1 cellular context compared by ENCODE assay signal in the genomic region with DNA sequence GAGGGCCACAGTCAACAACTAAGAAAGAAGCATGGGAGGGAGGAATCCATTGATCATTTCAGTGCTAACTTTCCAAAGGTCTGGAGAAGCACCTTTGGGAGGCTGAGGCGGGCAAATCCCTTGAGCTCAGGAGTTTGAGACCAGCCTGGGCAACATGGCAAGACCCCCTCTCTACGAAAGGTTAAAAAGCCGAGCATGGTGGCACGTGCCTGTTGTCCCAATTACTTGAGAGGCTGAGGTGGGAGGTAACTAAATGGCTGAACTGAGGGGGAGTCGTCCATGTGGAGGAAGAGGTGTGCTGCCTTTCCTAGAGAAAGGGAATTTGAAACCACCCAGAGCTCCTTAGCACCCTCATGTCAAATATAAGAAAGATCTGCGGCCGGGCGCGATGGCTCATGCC.
TF ChIP-seq lines count a peak whose summit lies in the region.

No MANE protein-coding gene starts in this region.

TF ChIP-seq in WTC11, 78 proteins besides CTCF, POLR2A, EP300 and RAD21 (continued from another document):
- TF ChIP-seq, protein P1, sequence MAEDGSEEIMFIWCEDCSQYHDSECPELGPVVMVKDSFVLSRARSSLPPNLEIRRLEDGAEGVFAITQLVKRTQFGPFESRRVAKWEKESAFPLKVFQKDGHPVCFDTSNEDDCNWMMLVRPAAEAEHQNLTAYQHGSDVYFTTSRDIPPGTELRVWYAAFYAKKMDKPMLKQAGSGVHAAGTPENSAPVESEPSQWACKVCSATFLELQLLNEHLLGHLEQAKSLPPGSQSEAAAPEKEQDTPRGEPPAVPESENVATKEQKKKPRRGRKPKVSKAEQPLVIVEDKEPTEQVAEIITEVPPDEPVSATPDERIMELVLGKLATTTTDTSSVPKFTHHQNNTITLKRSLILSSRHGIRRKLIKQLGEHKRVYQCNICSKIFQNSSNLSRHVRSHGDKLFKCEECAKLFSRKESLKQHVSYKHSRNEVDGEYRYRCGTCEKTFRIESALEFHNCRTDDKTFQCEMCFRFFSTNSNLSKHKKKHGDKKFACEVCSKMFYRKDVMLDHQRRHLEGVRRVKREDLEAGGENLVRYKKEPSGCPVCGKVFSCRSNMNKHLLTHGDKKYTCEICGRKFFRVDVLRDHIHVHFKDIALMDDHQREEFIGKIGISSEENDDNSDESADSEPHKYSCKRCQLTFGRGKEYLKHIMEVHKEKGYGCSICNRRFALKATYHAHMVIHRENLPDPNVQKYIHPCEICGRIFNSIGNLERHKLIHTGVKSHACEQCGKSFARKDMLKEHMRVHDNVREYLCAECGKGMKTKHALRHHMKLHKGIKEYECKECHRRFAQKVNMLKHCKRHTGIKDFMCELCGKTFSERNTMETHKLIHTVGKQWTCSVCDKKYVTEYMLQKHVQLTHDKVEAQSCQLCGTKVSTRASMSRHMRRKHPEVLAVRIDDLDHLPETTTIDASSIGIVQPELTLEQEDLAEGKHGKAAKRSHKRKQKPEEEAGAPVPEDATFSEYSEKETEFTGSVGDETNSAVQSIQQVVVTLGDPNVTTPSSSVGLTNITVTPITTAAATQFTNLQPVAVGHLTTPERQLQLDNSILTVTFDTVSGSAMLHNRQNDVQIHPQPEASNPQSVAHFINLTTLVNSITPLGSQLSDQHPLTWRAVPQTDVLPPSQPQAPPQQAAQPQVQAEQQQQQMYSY (CRISPR knock-in tag; IDR thresholded peaks at IDR 0.05), result no peak
- TF ChIP-seq ZNF121 (CRISPR knock-in tag; IDR thresholded peaks at IDR 0.05) (peak; percentile 82), RORB (CRISPR knock-in tag; IDR thresholded peaks at IDR 0.05) (no peak), TEAD4 (CRISPR knock-in tag; IDR thresholded peaks at IDR 0.05) (no peak), ETV6 (CRISPR knock-in tag; IDR thresholded peaks at IDR 0.05) (no peak), ESRRA (CRISPR knock-in tag; IDR thresholded peaks at IDR 0.05; ENCODE audit: borderline replicate concordance) (no peak), ZNF423 (CRISPR knock-in tag; IDR thresholded peaks at IDR 0.05) (peak; percentile 8; the same call in 1 of the 2 replicates), NFE2L1 (CRISPR knock-in tag; IDR thresholded peaks at IDR 0.05) (no peak)
- TF ChIP-seq, protein P2, sequence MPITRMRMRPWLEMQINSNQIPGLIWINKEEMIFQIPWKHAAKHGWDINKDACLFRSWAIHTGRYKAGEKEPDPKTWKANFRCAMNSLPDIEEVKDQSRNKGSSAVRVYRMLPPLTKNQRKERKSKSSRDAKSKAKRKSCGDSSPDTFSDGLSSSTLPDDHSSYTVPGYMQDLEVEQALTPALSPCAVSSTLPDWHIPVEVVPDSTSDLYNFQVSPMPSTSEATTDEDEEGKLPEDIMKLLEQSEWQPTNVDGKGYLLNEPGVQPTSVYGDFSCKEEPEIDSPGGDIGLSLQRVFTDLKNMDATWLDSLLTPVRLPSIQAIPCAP (CRISPR knock-in tag; IDR thresholded peaks at IDR 0.05), result no peak
- TF ChIP-seq, protein P3, sequence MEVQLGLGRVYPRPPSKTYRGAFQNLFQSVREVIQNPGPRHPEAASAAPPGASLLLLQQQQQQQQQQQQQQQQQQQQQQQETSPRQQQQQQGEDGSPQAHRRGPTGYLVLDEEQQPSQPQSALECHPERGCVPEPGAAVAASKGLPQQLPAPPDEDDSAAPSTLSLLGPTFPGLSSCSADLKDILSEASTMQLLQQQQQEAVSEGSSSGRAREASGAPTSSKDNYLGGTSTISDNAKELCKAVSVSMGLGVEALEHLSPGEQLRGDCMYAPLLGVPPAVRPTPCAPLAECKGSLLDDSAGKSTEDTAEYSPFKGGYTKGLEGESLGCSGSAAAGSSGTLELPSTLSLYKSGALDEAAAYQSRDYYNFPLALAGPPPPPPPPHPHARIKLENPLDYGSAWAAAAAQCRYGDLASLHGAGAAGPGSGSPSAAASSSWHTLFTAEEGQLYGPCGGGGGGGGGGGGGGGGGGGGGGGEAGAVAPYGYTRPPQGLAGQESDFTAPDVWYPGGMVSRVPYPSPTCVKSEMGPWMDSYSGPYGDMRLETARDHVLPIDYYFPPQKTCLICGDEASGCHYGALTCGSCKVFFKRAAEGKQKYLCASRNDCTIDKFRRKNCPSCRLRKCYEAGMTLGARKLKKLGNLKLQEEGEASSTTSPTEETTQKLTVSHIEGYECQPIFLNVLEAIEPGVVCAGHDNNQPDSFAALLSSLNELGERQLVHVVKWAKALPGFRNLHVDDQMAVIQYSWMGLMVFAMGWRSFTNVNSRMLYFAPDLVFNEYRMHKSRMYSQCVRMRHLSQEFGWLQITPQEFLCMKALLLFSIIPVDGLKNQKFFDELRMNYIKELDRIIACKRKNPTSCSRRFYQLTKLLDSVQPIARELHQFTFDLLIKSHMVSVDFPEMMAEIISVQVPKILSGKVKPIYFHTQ (CRISPR knock-in tag; IDR thresholded peaks at IDR 0.05), result peak; percentile 85; the same call in 1 of the 2 replicates
- TF ChIP-seq, protein P4, sequence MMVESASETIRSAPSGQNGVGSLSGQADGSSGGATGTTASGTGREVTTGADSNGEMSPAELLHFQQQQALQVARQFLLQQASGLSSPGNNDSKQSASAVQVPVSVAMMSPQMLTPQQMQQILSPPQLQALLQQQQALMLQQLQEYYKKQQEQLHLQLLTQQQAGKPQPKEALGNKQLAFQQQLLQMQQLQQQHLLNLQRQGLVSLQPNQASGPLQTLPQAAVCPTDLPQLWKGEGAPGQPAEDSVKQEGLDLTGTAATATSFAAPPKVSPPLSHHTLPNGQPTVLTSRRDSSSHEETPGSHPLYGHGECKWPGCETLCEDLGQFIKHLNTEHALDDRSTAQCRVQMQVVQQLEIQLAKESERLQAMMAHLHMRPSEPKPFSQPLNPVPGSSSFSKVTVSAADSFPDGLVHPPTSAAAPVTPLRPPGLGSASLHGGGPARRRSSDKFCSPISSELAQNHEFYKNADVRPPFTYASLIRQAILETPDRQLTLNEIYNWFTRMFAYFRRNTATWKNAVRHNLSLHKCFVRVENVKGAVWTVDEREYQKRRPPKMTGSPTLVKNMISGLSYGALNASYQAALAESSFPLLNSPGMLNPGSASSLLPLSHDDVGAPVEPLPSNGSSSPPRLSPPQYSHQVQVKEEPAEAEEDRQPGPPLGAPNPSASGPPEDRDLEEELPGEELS (CRISPR knock-in tag; IDR thresholded peaks at IDR 0.05), result no peak
- TF ChIP-seq, protein P5, sequence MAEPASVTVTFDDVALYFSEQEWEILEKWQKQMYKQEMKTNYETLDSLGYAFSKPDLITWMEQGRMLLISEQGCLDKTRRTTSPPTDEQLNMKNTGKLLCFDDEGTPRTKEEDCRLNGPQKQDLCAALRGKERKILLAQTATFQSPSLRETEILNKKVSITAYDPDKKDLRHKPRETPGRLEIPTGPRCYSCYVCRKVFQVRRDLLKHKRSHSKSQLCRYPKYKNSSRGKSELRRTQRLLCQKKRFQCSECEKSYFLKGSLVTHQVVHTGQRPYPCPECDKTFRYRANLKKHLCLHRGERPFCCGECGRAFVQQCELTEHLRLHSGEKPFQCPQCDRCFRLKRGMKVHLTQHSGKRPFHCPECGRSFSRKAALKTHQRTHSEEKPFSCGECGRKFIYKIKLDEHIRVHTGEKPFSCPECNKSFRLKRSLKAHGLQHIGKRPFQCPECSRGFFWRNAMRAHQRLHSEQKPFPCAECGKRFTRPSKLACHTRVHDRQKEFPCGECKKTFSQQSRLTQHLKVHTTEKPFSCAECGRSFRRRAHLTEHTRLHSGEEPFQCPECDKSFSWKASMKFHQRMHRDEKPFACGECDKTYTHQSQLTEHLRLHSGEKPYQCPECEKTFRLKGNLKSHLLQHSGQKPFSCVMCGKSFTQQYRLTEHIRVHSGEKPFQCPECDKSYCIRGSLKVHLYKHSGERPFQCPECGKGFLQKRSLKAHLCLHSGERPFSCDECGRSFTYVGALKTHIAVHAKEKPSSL (CRISPR knock-in tag; conservative IDR thresholded peaks at IDR 0.05), result 0 out of 2 replicates have a peak, but pooled peaks have one; percentile 2
